ENCODE assay signal across 16 cellular contexts in genomic region chr18:28736951-28737350, GRCh38.
DNase-seq lines count a peak whose midpoint lies in the region; ATAC-seq, FAIRE-seq and TF ChIP-seq lines count a peak whose summit lies in the region.
"Had no signal": no experiment of that assay in that cellular context is flagged by ENCODE, and none has a peak within 500 bp of the region (broad histone marks: within the 10 kb centered on the region; RNA-seq: fewer than 3 reads in every experiment).

No MANE protein-coding gene starts in this region.

- H3K27ac ChIP-seq in IMR-90 (ENCODE audit: insufficient read depth, low read length): no peak overlapping the region
- peak overlapping the region; percentile 87 for H3K27ac ChIP-seq in osteoblast (ENCODE audit: low read depth, low read length)
- H3K27ac ChIP-seq: SJSA1 had no signal

- no peaks in the 10 kb centered on the region for H3K79me1 ChIP-seq in IMR-90 (ENCODE audit: low read depth in 1 of 2, low read length in 2 of 2)

- dilution Hi-C loops in IMR-90 (cut with HindIII; ENCODE audit: low sequenced_read_pairs, unreplicated experiment): no loop called here

- no peaks in the 10 kb centered on the region for H3K79me2 ChIP-seq in osteoblast (ENCODE audit: insufficient read depth, low read length)

- H2AK5ac ChIP-seq in IMR-90 (ENCODE audit: low read depth, low read length): no peak overlapping the region

- H2AK9ac ChIP-seq in IMR-90 (replicated peaks; ENCODE audit: low read depth, low read length, poor library complexity): no peak overlapping the region

- H3K4ac ChIP-seq in IMR-90 (ENCODE audit: low read depth, low read length): no peak overlapping the region

- H4K20me1 ChIP-seq in IMR-90 (ENCODE audit: insufficient read depth, low read length) (no peaks in the 10 kb centered on the region), osteoblast (ENCODE audit: insufficient read depth, low read length) (no peaks in the 10 kb centered on the region)

- in situ Hi-C loops in IMR-90 (cut with MboI; ENCODE audit: low sequenced_read_pairs): no loop called here

- no peak overlapping the region for H4K5ac ChIP-seq in IMR-90 (ENCODE audit: low read depth, low read length)

- ATAC-seq in IMR-90 (ENCODE audit: low read depth) (no peak), GM21423 (IDR thresholded peaks at IDR 0.05; ENCODE audit: unreplicated experiment) (no peak)
- ATAC-seq: T-cell had no signal

- H3K4me1 ChIP-seq in IMR-90 (ENCODE audit: control insufficient read depth, insufficient read depth, low read length) (peaks cover 2% of the 10 kb centered on the region; the same call in 1 of the 2 replicates), osteoblast (ENCODE audit: insufficient read depth, low read length) (peaks cover 16% of the 10 kb centered on the region)
- H3K4me1 ChIP-seq: Caco-2, SJSA1 had no signal

- TF ChIP-seq POLR2A in IMR-90 (IDR thresholded peaks at IDR 0.05; ENCODE audit: low read depth, low read length): no peak

- no peaks in the 10 kb centered on the region for H3K9me1 ChIP-seq in IMR-90 (ENCODE audit: insufficient read depth, low read length)

- POLR2A ChIA-PET in IMR-90 (lab: Charles Lee; ENCODE audit: unreplicated experiment): no interaction called here

- no peak overlapping the region for H3K4me2 ChIP-seq in IMR-90 (ENCODE audit: low read depth, low read length)
- no peak overlapping the region for H3K4me2 ChIP-seq in osteoblast (ENCODE audit: insufficient read depth, low read length)

- BruUV-seq in IMR-90 (replicated peaks; lab: Mats Ljungman, UMichigan): no TSS peak

- H3K14ac ChIP-seq in IMR-90 (replicated peaks; ENCODE audit: low read depth, low read length): no peak overlapping the region

- H3K23ac ChIP-seq in IMR-90 (ENCODE audit: low read depth, low read length): no peak overlapping the region

- no peak overlapping the region for H3K4me3 ChIP-seq in IMR-90 (ENCODE audit: insufficient read depth, low read depth, low read length)
- H3K4me3 ChIP-seq in bronchial epithelial cell (ENCODE audit: low read depth, low read length): no peak overlapping the region
- H3K4me3 ChIP-seq in osteoblast (ENCODE audit: insufficient read depth, low read length): no peak overlapping the region
- H3K4me3 ChIP-seq: SJSA1 had no signal

- no peak overlapping the region for H2AFZ ChIP-seq in IMR-90 (replicated peaks; ENCODE audit: low read length, poor library complexity)
- no peak overlapping the region for H2AFZ ChIP-seq in osteoblast (ENCODE audit: low read length)

- H3K36me3 ChIP-seq in IMR-90 (ENCODE audit: control insufficient read depth, insufficient read depth, low read length) (no peaks in the 10 kb centered on the region), bronchial epithelial cell (ENCODE audit: control insufficient read depth, insufficient read depth, low read length) (no peaks in the 10 kb centered on the region), osteoblast (ENCODE audit: insufficient read depth, low read length) (no peaks in the 10 kb centered on the region)
- H3K36me3 ChIP-seq: SJSA1 had no signal

- no peak overlapping the region for H3K18ac ChIP-seq in IMR-90 (ENCODE audit: low read depth, low read length)

- DNase-seq in Daoy (ENCODE audit: low read depth) (peak; percentile 18), IMR-90 (peak; percentile 14), bronchial epithelial cell (ENCODE audit: low read depth) (peak; percentile 73), osteoblast (ENCODE audit: insufficient read length, low spot score, missing footprints) (peak; percentile 15), RKO (ENCODE audit: low spot score) (no peak), NCI-H748 (lab: John Stamatoyannopoulos, UW; ENCODE audit: unreplicated experiment) (no peak)
- DNase-seq: Caco-2; CD4-positive, CD25-positive, alpha-beta regulatory T cell; DMS153; GOT3; NCI-H1105 treated with DMSO at 0.1 percent for 48 hours; NCI-H187; NCI-H526 treated with DMSO at 0.1 percent for 48 hours; T-cell had no signal

- H2BK120ac ChIP-seq in IMR-90 (ENCODE audit: low read depth, low read length): no peak overlapping the region

- H4K8ac ChIP-seq in IMR-90 (ENCODE audit: low read depth in 2 of 2, low read length in 2 of 2): no peak overlapping the region

- H2BK15ac ChIP-seq in IMR-90 (ENCODE audit: low read depth, low read length): no peak overlapping the region

- no peaks in the 10 kb centered on the region for H3K27me3 ChIP-seq in IMR-90 (ENCODE audit: control insufficient read depth, insufficient read depth, low read length)
- no peaks in the 10 kb centered on the region for H3K27me3 ChIP-seq in bronchial epithelial cell (ENCODE audit: control insufficient read depth, insufficient read depth, low read length)
- H3K27me3 ChIP-seq in osteoblast (ENCODE audit: insufficient read depth, low read length): no peaks in the 10 kb centered on the region
- H3K27me3 ChIP-seq: SJSA1 had no signal

- TF ChIP-seq RAD21 in IMR-90 (IDR thresholded peaks at IDR 0.05; ENCODE audit: low read length): no peak

- no peak overlapping the region for H3K9ac ChIP-seq in IMR-90 (ENCODE audit: low read depth, low read length)

- no peak overlapping the region for H4K91ac ChIP-seq in IMR-90 (ENCODE audit: insufficient read depth, low read depth, low read length)

- no peak overlapping the region for H2BK5ac ChIP-seq in IMR-90 (ENCODE audit: low read depth, low read length, poor library complexity, severe bottlenecking)

- CTCF ChIA-PET in IMR-90 (lab: Yijun Ruan, JAX): no interaction called here

- FAIRE-seq in bronchial epithelial cell (lab: Jason Lieb, UNC): no peak

- no peak overlapping the region for H3K56ac ChIP-seq in IMR-90 (ENCODE audit: extremely low read depth, insufficient read depth, low read length)

- H3K9me3 ChIP-seq in IMR-90 (ENCODE audit: control insufficient read depth, insufficient read depth, low read length) (no peaks in the 10 kb centered on the region), osteoblast (ENCODE audit: low read depth, low read length) (no peaks in the 10 kb centered on the region)
- H3K9me3 ChIP-seq: Caco-2, SJSA1 had no signal

- intact Hi-C loops in IMR-90 (cut with micrococcal nuclease): no loop called here

- no peak for TF ChIP-seq CTCF in IMR-90 (conservative IDR thresholded peaks at IDR 0.05; ENCODE audit: low read depth, low read length)
- TF ChIP-seq CTCF in bronchial epithelial cell (IDR thresholded peaks at IDR 0.05; ENCODE audit: insufficient read depth, low read length, severe bottlenecking): no peak
- no peak for TF ChIP-seq CTCF in osteoblast (IDR thresholded peaks at IDR 0.05; ENCODE audit: extremely low read depth, low read depth, low read length)

- no peak overlapping the region for H2BK20ac ChIP-seq in IMR-90 (ENCODE audit: low read depth, low read length)

TF ChIP-seq in IMR-90, 13 proteins besides CTCF, POLR2A, EP300 and RAD21:
- TF ChIP-seq SMC3 (IDR thresholded peaks at IDR 0.05; ENCODE audit: low read depth, low read length) (no peak), MXI1 (IDR thresholded peaks at IDR 0.05; ENCODE audit: borderline replicate concordance, low read depth, low read length) (no peak), CHD1 (IDR thresholded peaks at IDR 0.05; ENCODE audit: low read depth, low read length) (no peak)

Comparison
In these comparisons a context has a peak if more than half of its experiments do, and no peak if none do; other contexts are left out.
1. DNase-seq: peak in Daoy (single experiment), IMR-90 (single experiment), bronchial epithelial cell (single experiment) and osteoblast (single experiment); none in RKO (single experiment) and NCI-H748 (single experiment).